8 cellular contexts compared by ENCODE assay signal in genomic region chr7:149856-150636, GRCh38. TPM values are rescaled to one million over a fixed set of nuclear protein-coding genes. Genes with fewer than 3 reads are reported as not detected.
DNase-seq lines count a peak whose midpoint lies in the region; ATAC-seq and TF ChIP-seq lines count a peak whose summit lies in the region.

No MANE protein-coding gene starts in this region.

- H3K4me1 ChIP-seq in psoas muscle = peaks cover 12% of the 10 kb centered on the region

- ATAC-seq in GM21360 (IDR thresholded peaks at IDR 0.05; ENCODE audit: unreplicated experiment) (peak; percentile 15), Right ventricle myocardium superior (ENCODE audit: poor library complexity) (peak; percentile 21), psoas muscle (peak; percentile 34 to 56 (median 39)), HG02678 (IDR thresholded peaks at IDR 0.05; ENCODE audit: unreplicated experiment) (no peak), HG03108 (IDR thresholded peaks at IDR 0.05; ENCODE audit: unreplicated experiment) (no peak)

- intact Hi-C loops in Right ventricle myocardium superior (cut with DNase I) = loop anchor here (5.0 kb wide), 1 partner anchor 42 kb away; the partner anchor contains the start of gene FAM20C
- intact Hi-C loops in psoas muscle (cut with DNase I) = loop anchor here in 1 of 2 donors (5.0 kb wide), 1 partner anchor 42 kb away; the partner anchor contains the start of gene FAM20C

- TF ChIP-seq CTCF in 22Rv1 (IDR thresholded peaks at IDR 0.05) = no peak
- no peak for TF ChIP-seq CTCF in psoas muscle (IDR thresholded peaks at IDR 0.05)

- H3K27me3 ChIP-seq in psoas muscle (ENCODE audit: insufficient read depth in 3 of 3, low read length in 2 of 3) = no peaks in the 10 kb centered on the region

- DNase-seq in NCI-H1092 (lab: John Stamatoyannopoulos, UW) (peak; percentile 26), activated T-helper 1 cell treated with Interleukin-2 at 50 U/mL for 16 hours (ENCODE audit: low read depth) (peak; percentile 5), Right ventricle myocardium superior (peak; percentile 72), psoas muscle (peak; percentile 68 to 79)

- peak overlapping the region; percentile 89 for H3K27ac ChIP-seq in 22Rv1
- peak overlapping the region; percentile 88 for H3K27ac ChIP-seq in psoas muscle

- H3K9me3 ChIP-seq in psoas muscle = no peaks in the 10 kb centered on the region

- peak overlapping the region; percentile 69 for H3K4me3 ChIP-seq in psoas muscle

- 32 to 40% (median 36%) methylated on average over 33 to 37 of the region's 37 CpGs for WGBS in psoas muscle, 3 donors

- peaks cover 0 to 11% of the 10 kb centered on the region in 2 donors for H3K36me3 ChIP-seq in psoas muscle (ENCODE audit: insufficient read depth in 1 of 2, low read depth in 1 of 2)

RNA-seq across cellular contexts. Expression of gene FAM20C, which starts 42.3 kb away (rescaled TPM):
- total RNA-seq in Right ventricle myocardium superior (23.4 TPM), psoas muscle (10 to 100 TPM; 28.1 to 47.6 (median 43.6) TPM)
- polyA plus RNA-seq in psoas muscle = 10 to 100 TPM; 15.6 to 18.3 (median 16.5) TPM

Comparison
In these comparisons a context has a peak if more than half of its experiments do, and no peak if none do; other contexts are left out.
1. ATAC-seq: peak in GM21360 (single experiment), Right ventricle myocardium superior (single experiment) and psoas muscle (4 of 4); none in HG02678 (single experiment) and HG03108 (single experiment).
2. DNase-seq: peak in every context shown above with its lines; median percentile 74 in psoas muscle; 72 in Right ventricle myocardium superior; 26 in NCI-H1092; 5 in activated T-helper 1 cell treated with Interleukin-2 at 50 U/mL for 16 hours.